In the genomic region with DNA sequence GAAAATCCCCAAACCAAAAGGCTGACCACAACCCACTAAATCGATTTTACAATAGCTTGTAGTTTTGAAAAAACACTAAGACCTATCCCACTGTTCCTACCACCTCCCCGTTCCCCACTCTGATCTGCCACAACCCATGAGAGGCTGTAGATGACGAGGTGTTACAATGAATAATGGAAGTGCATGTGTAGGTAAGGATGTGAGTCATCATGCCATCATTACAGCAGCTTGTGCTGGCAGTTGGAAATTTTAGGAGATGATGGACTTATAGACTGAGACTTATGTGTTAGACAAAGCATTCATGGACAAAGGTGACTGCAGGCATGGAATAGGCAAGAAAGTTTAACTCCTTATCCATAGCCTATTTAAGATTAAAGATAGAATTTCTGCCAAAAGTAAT, we compare ENCODE assay signal across 11 cellular contexts.
A peak's percentile ranks its signal among the peaks of the same experiment; 100 is the strongest.
DNase-seq lines count a peak whose midpoint lies in the region; ATAC-seq and TF ChIP-seq lines count a peak whose summit lies in the region.
"Had no signal": no experiment of that assay in that cellular context is flagged by ENCODE, and none has a peak within 500 bp of the region (broad histone marks: within the 10 kb centered on the region; RNA-seq: fewer than 3 reads in every experiment).

No MANE protein-coding gene starts in this region.

- intact Hi-C loops in IMR-90 (cut with micrococcal nuclease), result no loop called here
- intact Hi-C loops in Right ventricle myocardium inferior (cut with DNase I), result no loop called here
- intact Hi-C loops in ascending aorta (cut with DNase I), result no loop called here

- no peak overlapping the region for H2BK5ac ChIP-seq in IMR-90 (ENCODE audit: low read depth, low read length, poor library complexity, severe bottlenecking)

- no peak overlapping the region for H2BK120ac ChIP-seq in IMR-90 (ENCODE audit: low read depth, low read length)

- WGBS in IMR-90 (ENCODE audit: extremely low coverage in 2 of 2, insufficient read length in 1 of 2), 2 experiments, result no CpG with 5 or more reads among the region's 3 CpGs

- no peak overlapping the region for H3K23ac ChIP-seq in IMR-90 (ENCODE audit: low read depth, low read length)

- H2BK20ac ChIP-seq in IMR-90 (ENCODE audit: low read depth, low read length), result no peak overlapping the region

- no peak overlapping the region for H3K4me3 ChIP-seq in IMR-90 (ENCODE audit: insufficient read depth, low read depth, low read length)
- no peak overlapping the region for H3K4me3 ChIP-seq in ascending aorta

- H2AK9ac ChIP-seq in IMR-90 (replicated peaks; ENCODE audit: low read depth, low read length, poor library complexity), result no peak overlapping the region

- no peaks in the 10 kb centered on the region for H3K9me1 ChIP-seq in IMR-90 (ENCODE audit: insufficient read depth, low read length)

- TF ChIP-seq CTCF in IMR-90 (conservative IDR thresholded peaks at IDR 0.05; ENCODE audit: low read depth, low read length), result no peak
- no peak for TF ChIP-seq CTCF in ascending aorta (IDR thresholded peaks at IDR 0.05)

- no peak overlapping the region for H4K91ac ChIP-seq in IMR-90 (ENCODE audit: insufficient read depth, low read depth, low read length)

- no peaks in the 10 kb centered on the region for H3K9me3 ChIP-seq in IMR-90 (ENCODE audit: control insufficient read depth, insufficient read depth, low read length)
- no peaks in the 10 kb centered on the region for H3K9me3 ChIP-seq in ascending aorta

- no peak for TF ChIP-seq POLR2A in IMR-90 (IDR thresholded peaks at IDR 0.05; ENCODE audit: low read depth, low read length)

- dilution Hi-C loops in IMR-90 (cut with HindIII; ENCODE audit: low sequenced_read_pairs, unreplicated experiment), result no loop called here

- no peak overlapping the region for H3K18ac ChIP-seq in IMR-90 (ENCODE audit: low read depth, low read length)

- no peaks in the 10 kb centered on the region for H3K27me3 ChIP-seq in IMR-90 (ENCODE audit: control insufficient read depth, insufficient read depth, low read length)
- no peaks in the 10 kb centered on the region for H3K27me3 ChIP-seq in ascending aorta

- no peak overlapping the region for H2BK15ac ChIP-seq in IMR-90 (ENCODE audit: low read depth, low read length)

- DNase-seq in Caki2 (ENCODE audit: low read depth) (peak; percentile 51), IMR-90 (peak; percentile 74), dermis blood vessel endothelial cell (peak; percentile 69), NCI-H1694 treated with DMSO at 0.1 percent for 48 hours (lab: John Stamatoyannopoulos, UW) (no peak), Right ventricle myocardium inferior (ENCODE audit: missing footprints) (no peak), middle frontal gyrus (ENCODE audit: extremely low spot score, low spot score) (no peak), ascending aorta (ENCODE audit: low spot score in 2 of 2) (no peak)
- DNase-seq: activated gamma-delta T cell, left cardiac atrium, NCI-H2029 had no signal

- peaks cover 4% of the 10 kb centered on the region; the same call in 1 of the 2 replicates for H3K4me1 ChIP-seq in IMR-90 (ENCODE audit: control insufficient read depth, insufficient read depth, low read length)
- no peaks in the 10 kb centered on the region for H3K4me1 ChIP-seq in ascending aorta

- CTCF ChIA-PET in IMR-90 (lab: Yijun Ruan, JAX), result interaction anchor here (0.6 to 1.0 kb wide), 3 partner anchors 10 to 1252 kb away, joined by 3 read pairs; no protein-coding TSS in a partner anchor

- TF ChIP-seq RAD21 in IMR-90 (IDR thresholded peaks at IDR 0.05; ENCODE audit: low read length), result no peak

- no peak overlapping the region for H3K9ac ChIP-seq in IMR-90 (ENCODE audit: low read depth, low read length)

- H3K14ac ChIP-seq in IMR-90 (replicated peaks; ENCODE audit: low read depth, low read length), result no peak overlapping the region

- POLR2A ChIA-PET in IMR-90 (lab: Charles Lee; ENCODE audit: unreplicated experiment), result no interaction called here

- H3K4me2 ChIP-seq in IMR-90 (ENCODE audit: low read depth, low read length), result no peak overlapping the region

- H3K36me3 ChIP-seq in IMR-90 (ENCODE audit: control insufficient read depth, insufficient read depth, low read length), result no peaks in the 10 kb centered on the region
- H3K36me3 ChIP-seq in ascending aorta, result no peaks in the 10 kb centered on the region

- no peak overlapping the region for H4K5ac ChIP-seq in IMR-90 (ENCODE audit: low read depth, low read length)

- no peak overlapping the region for H3K56ac ChIP-seq in IMR-90 (ENCODE audit: extremely low read depth, insufficient read depth, low read length)

- no peak overlapping the region for H4K8ac ChIP-seq in IMR-90 (ENCODE audit: low read depth in 2 of 2, low read length in 2 of 2)

- ATAC-seq in GM19043 (IDR thresholded peaks at IDR 0.05; ENCODE audit: low read depth, unreplicated experiment) (peak; percentile 26), IMR-90 (ENCODE audit: low read depth) (no peak), Right ventricle myocardium inferior (no peak)

- H4K20me1 ChIP-seq in IMR-90 (ENCODE audit: insufficient read depth, low read length), result no peaks in the 10 kb centered on the region

- BruUV-seq in IMR-90 (replicated peaks; lab: Mats Ljungman, UMichigan), result no TSS peak

- H3K79me1 ChIP-seq in IMR-90 (ENCODE audit: low read depth in 1 of 2, low read length in 2 of 2), result no peaks in the 10 kb centered on the region

- no peak overlapping the region for H3K4ac ChIP-seq in IMR-90 (ENCODE audit: low read depth, low read length)

- in situ Hi-C loops in Caki2 (cut with HindIII; ENCODE audit: low pct_unique_long_range_greater_than_20kb, low sequenced_read_pairs) (no loop called here), IMR-90 (cut with MboI; ENCODE audit: low sequenced_read_pairs) (no loop called here)

- no peak overlapping the region for H3K27ac ChIP-seq in IMR-90 (ENCODE audit: insufficient read depth, low read length)
- no peak overlapping the region for H3K27ac ChIP-seq in ascending aorta

- no peak overlapping the region for H2AK5ac ChIP-seq in IMR-90 (ENCODE audit: low read depth, low read length)

- no peak overlapping the region for H2AFZ ChIP-seq in IMR-90 (replicated peaks; ENCODE audit: low read length, poor library complexity)

TF ChIP-seq in IMR-90, 13 proteins besides CTCF, POLR2A, EP300 and RAD21:
- TF ChIP-seq NFE2L2 (IDR thresholded peaks at IDR 0.05; ENCODE audit: low read depth, low read length) (no peak), CHD1 (IDR thresholded peaks at IDR 0.05; ENCODE audit: low read depth, low read length) (no peak), BHLHE40 (IDR thresholded peaks at IDR 0.05; ENCODE audit: low read depth, low read length) (0 out of 2 replicates have a peak, but pooled peaks have one; percentile 10), FOS (IDR thresholded peaks at IDR 0.05; ENCODE audit: low read depth, low read length) (peak; percentile 46; the same call in 1 of the 2 replicates), SMC3 (IDR thresholded peaks at IDR 0.05; ENCODE audit: low read depth, low read length) (no peak), MAFK (IDR thresholded peaks at IDR 0.05; ENCODE audit: low read depth, low read length) (no peak), MXI1 (IDR thresholded peaks at IDR 0.05; ENCODE audit: borderline replicate concordance, low read depth, low read length) (no peak)
- TF ChIP-seq, protein P1, sequence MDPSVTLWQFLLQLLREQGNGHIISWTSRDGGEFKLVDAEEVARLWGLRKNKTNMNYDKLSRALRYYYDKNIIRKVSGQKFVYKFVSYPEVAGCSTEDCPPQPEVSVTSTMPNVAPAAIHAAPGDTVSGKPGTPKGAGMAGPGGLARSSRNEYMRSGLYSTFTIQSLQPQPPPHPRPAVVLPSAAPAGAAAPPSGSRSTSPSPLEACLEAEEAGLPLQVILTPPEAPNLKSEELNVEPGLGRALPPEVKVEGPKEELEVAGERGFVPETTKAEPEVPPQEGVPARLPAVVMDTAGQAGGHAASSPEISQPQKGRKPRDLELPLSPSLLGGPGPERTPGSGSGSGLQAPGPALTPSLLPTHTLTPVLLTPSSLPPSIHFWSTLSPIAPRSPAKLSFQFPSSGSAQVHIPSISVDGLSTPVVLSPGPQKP (IDR thresholded peaks at IDR 0.05; ENCODE audit: borderline replicate concordance, low read depth, low read length), result no peak
- TF ChIP-seq, protein P2, sequence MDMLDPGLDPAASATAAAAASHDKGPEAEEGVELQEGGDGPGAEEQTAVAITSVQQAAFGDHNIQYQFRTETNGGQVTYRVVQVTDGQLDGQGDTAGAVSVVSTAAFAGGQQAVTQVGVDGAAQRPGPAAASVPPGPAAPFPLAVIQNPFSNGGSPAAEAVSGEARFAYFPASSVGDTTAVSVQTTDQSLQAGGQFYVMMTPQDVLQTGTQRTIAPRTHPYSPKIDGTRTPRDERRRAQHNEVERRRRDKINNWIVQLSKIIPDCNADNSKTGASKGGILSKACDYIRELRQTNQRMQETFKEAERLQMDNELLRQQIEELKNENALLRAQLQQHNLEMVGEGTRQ (IDR thresholded peaks at IDR 0.05; ENCODE audit: low read depth, low read length), result no peak

Comparison
In these comparisons a context has a peak if more than half of its experiments do, and no peak if none do; other contexts are left out.
1. DNase-seq: peak in Caki2 (single experiment), IMR-90 (single experiment) and dermis blood vessel endothelial cell (single experiment); none in NCI-H1694 treated with DMSO at 0.1 percent for 48 hours (single experiment), Right ventricle myocardium inferior (single experiment), middle frontal gyrus (single experiment) and ascending aorta (0 of 2).